Comparison of ENCODE assay signal across 11 cellular contexts in the genomic region with DNA sequence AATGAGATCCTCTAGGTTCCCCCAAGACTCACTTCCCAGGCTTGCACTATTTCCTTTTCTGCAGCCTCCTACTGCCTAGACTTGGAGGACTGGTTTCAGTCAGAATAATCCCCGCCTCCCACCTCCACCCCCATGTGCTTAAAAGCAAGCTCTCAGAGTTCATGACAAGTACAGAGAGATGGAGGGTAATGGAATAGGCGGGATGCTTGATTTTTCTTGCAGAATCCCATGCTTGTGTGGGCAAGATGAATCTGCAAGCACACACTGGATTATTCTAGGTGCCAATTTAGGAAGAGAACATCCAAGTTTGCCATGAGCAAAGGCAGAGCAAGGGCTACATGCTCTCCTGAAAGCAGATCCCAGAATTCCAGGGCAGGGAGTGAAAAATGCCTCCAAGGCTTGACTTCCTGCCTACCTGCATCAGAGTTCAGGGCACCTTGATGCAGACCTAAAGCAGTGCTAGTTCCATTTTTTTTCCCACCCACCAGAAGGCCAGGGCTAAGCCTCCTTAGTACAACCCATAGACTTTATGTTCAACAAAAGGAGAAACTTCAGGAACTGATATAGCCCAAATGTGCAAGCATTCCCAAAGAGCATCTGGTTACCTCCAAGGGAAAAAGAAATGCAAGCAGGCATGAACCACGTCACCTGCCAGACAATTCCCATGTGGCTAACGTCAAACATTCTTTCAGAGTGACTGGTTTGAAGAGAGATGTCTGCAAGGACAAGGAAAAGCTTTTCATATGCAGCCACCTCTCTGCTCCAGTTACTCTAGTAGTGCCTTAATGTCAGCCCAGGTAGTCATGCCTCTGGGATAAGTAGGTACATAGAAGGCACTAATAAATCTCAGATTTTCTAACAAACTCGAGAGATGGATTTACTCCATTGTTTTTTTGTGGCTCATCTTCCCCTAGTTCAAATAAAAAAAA.
A peak's percentile ranks its signal among the peaks of the same experiment; 100 is the strongest.
DNase-seq lines count a peak whose midpoint lies in the region; ATAC-seq and TF ChIP-seq lines count a peak whose summit lies in the region.
"Had no signal": no experiment of that assay in that cellular context is flagged by ENCODE, and none has a peak within 500 bp of the region (broad histone marks: within the 10 kb centered on the region; RNA-seq: fewer than 3 reads in every experiment).

No MANE protein-coding gene starts in this region.

- DNase-seq in left ventricle myocardium superior: no peak
- no peak for DNase-seq in right cardiac atrium
- DNase-seq in WTC11 (ENCODE audit: low spot score): no peak
- peak; percentile 33 for DNase-seq in iris pigment epithelial cell (ENCODE audit: low read depth)
- no peak for DNase-seq in T-helper 1 cell
- no peak for DNase-seq in C1 segment of cervical spinal cord (lab: John Stamatoyannopoulos, UW)
- no peak for DNase-seq in NCI-H524 (lab: John Stamatoyannopoulos, UW)
- DNase-seq: activated T-cell treated with anti-CD3 and anti-CD28 coated beads, Interleukin-2, amount 50 U/mL, for 24 hours; left cardiac atrium; T-helper 2 cell had no signal

- H3K9me3 Mint-ChIP-seq in WTC11: no peaks in the 10 kb centered on the region
- H3K9me3 Mint-ChIP-seq: activated T-cell treated with anti-CD3 and anti-CD28 coated beads, Interleukin-2, amount 50 U/mL, for 24 hours had no signal

- H3K27ac ChIP-seq in right cardiac atrium (ENCODE audit: low read length): no peak overlapping the region

- H3K4me3 Mint-ChIP-seq in WTC11: no peak overlapping the region
- H3K4me3 Mint-ChIP-seq: activated T-cell treated with anti-CD3 and anti-CD28 coated beads, Interleukin-2, amount 50 U/mL, for 24 hours had no signal

- H3K27me3 ChIP-seq in right cardiac atrium (ENCODE audit: control insufficient read depth, insufficient read depth): no peaks in the 10 kb centered on the region

- intact Hi-C loops in left ventricle myocardium superior (cut with micrococcal nuclease): no loop called here
- intact Hi-C loops in right cardiac atrium (cut with DNase I): no loop called here

- 76% methylated on average over 5 of the region's 5 CpGs for WGBS in right cardiac atrium

- TF ChIP-seq CTCF in WTC11 (IDR thresholded peaks at IDR 0.05): no peak

- no peak overlapping the region for H3K4me3 ChIP-seq in right cardiac atrium (ENCODE audit: low read length)

- H3K36me3 Mint-ChIP-seq in WTC11: no peaks in the 10 kb centered on the region

- H3K27ac Mint-ChIP-seq in WTC11: peak overlapping the region; percentile 72
- H3K27ac Mint-ChIP-seq: activated T-cell treated with anti-CD3 and anti-CD28 coated beads, Interleukin-2, amount 50 U/mL, for 24 hours had no signal

- POLR2A ChIA-PET in WTC11 (lab: Charles Lee): no interaction called here

- H3K4me1 Mint-ChIP-seq in WTC11: peaks cover 84% of the 10 kb centered on the region

- ATAC-seq in left ventricle myocardium superior (peak; percentile 33), right cardiac atrium (no peak), WTC11 (peak; percentile 72), GM21515 (IDR thresholded peaks at IDR 0.05; ENCODE audit: unreplicated experiment) (no peak)
- ATAC-seq: left cardiac atrium had no signal

- H3K27me3 Mint-ChIP-seq in WTC11 (ENCODE audit: low read depth): no peaks in the 10 kb centered on the region
- H3K27me3 Mint-ChIP-seq: activated T-cell treated with anti-CD3 and anti-CD28 coated beads, Interleukin-2, amount 50 U/mL, for 24 hours had no signal

- no peaks in the 10 kb centered on the region for H3K4me1 ChIP-seq in right cardiac atrium (ENCODE audit: control insufficient read depth, insufficient read depth, low read length)

- H3K9me3 ChIP-seq in right cardiac atrium (ENCODE audit: control insufficient read depth, low read length): no peaks in the 10 kb centered on the region

- CTCF ChIA-PET in WTC11 (lab: Charles Lee): no interaction called here

TF ChIP-seq in WTC11, 78 proteins besides CTCF, POLR2A, EP300 and RAD21:
- TF ChIP-seq ZNF219 (CRISPR knock-in tag; IDR thresholded peaks at IDR 0.05; ENCODE audit: borderline replicate concordance) (no peak), NR1H2 (CRISPR knock-in tag; IDR thresholded peaks at IDR 0.05) (no peak), ZNF138 (CRISPR knock-in tag; conservative IDR thresholded peaks at IDR 0.05) (no peak), CREM (CRISPR knock-in tag; IDR thresholded peaks at IDR 0.05) (no peak), PRRX2 (CRISPR knock-in tag; IDR thresholded peaks at IDR 0.05) (no peak), ZNF396 (CRISPR knock-in tag; IDR thresholded peaks at IDR 0.05; ENCODE audit: borderline replicate concordance) (no peak), GTF2I (CRISPR knock-in tag; conservative IDR thresholded peaks at IDR 0.05) (no peak), ZBTB21 (CRISPR knock-in tag; IDR thresholded peaks at IDR 0.05; ENCODE audit: borderline replicate concordance) (no peak), CBFB (CRISPR knock-in tag; IDR thresholded peaks at IDR 0.05; ENCODE audit: low read depth) (no peak), FOXK1 (CRISPR knock-in tag; IDR thresholded peaks at IDR 0.05) (no peak), SMAD3 (CRISPR knock-in tag; IDR thresholded peaks at IDR 0.05; ENCODE audit: borderline replicate concordance) (no peak)
- TF ChIP-seq, protein P1, sequence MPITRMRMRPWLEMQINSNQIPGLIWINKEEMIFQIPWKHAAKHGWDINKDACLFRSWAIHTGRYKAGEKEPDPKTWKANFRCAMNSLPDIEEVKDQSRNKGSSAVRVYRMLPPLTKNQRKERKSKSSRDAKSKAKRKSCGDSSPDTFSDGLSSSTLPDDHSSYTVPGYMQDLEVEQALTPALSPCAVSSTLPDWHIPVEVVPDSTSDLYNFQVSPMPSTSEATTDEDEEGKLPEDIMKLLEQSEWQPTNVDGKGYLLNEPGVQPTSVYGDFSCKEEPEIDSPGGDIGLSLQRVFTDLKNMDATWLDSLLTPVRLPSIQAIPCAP (CRISPR knock-in tag; IDR thresholded peaks at IDR 0.05): no peak
- TF ChIP-seq, protein P2, sequence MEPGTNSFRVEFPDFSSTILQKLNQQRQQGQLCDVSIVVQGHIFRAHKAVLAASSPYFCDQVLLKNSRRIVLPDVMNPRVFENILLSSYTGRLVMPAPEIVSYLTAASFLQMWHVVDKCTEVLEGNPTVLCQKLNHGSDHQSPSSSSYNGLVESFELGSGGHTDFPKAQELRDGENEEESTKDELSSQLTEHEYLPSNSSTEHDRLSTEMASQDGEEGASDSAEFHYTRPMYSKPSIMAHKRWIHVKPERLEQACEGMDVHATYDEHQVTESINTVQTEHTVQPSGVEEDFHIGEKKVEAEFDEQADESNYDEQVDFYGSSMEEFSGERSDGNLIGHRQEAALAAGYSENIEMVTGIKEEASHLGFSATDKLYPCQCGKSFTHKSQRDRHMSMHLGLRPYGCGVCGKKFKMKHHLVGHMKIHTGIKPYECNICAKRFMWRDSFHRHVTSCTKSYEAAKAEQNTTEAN (CRISPR knock-in tag; IDR thresholded peaks at IDR 0.05): no peak
- TF ChIP-seq, protein P3, sequence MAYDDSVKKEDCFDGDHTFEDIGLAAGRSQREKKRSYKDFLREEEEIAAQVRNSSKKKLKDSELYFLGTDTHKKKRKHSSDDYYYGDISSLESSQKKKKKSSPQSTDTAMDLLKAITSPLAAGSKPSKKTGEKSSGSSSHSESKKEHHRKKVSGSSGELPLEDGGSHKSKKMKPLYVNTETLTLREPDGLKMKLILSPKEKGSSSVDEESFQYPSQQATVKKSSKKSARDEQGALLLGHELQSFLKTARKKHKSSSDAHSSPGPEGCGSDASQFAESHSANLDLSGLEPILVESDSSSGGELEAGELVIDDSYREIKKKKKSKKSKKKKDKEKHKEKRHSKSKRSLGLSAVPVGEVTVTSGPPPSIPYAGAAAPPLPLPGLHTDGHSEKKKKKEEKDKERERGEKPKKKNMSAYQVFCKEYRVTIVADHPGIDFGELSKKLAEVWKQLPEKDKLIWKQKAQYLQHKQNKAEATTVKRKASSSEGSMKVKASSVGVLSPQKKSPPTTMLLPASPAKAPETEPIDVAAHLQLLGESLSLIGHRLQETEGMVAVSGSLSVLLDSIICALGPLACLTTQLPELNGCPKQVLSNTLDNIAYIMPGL (CRISPR knock-in tag; IDR thresholded peaks at IDR 0.05): no peak
TF ChIP-seq in WTC11: peak in this region for 0.

Comparison
In these comparisons a context has a peak if more than half of its experiments do, and no peak if none do; other contexts are left out.
1. ATAC-seq: peak in left ventricle myocardium superior (single experiment) and WTC11 (single experiment); none in right cardiac atrium (0 of 2) and GM21515 (single experiment).